Comparison of ENCODE assay signal across 8 cellular contexts in genomic region chr21:46183337-46183909, GRCh38. TPM values are rescaled to one million over a fixed set of nuclear protein-coding genes. Genes with fewer than 3 reads are reported as not detected.
DNase-seq lines count a peak whose midpoint lies in the region; ATAC-seq and TF ChIP-seq lines count a peak whose summit lies in the region.
"Not testable (repeated sequence)": the region's sequence is repeated elsewhere in the genome, so short reads cannot be mapped to it uniquely, and the experiment has no call there.

No MANE protein-coding gene starts in this region.

- H3K4ac ChIP-seq in IMR-90 (ENCODE audit: low read depth, low read length), result not testable (repeated sequence)

- H2BK20ac ChIP-seq in IMR-90 (ENCODE audit: low read depth, low read length), result not testable (repeated sequence)

- not testable (repeated sequence) for H2BK120ac ChIP-seq in IMR-90 (ENCODE audit: low read depth, low read length)

- not testable (repeated sequence) for H2BK15ac ChIP-seq in IMR-90 (ENCODE audit: low read depth, low read length)

- H3K27me3 ChIP-seq in CD4-positive, CD25-positive, alpha-beta regulatory T cell (ENCODE audit: control insufficient read depth, insufficient read depth, low read length); IMR-90 (ENCODE audit: control insufficient read depth, insufficient read depth, low read length); SU-DHL-6 (ENCODE audit: low read length); heart right ventricle: not testable (repeated sequence)

- H3K36me3 Mint-ChIP-seq in CD4-positive, CD25-positive, alpha-beta regulatory T cell; activated T-helper 1 cell treated with anti-CD3 and anti-CD28 coated beads, Interleukin-12 subunit alpha, Interleukin-12 subunit beta, Interleukin-2, Interleukin-4 antibody, amounts not matched to agents 30 ng/mL and 10 ng/mL and 1 ng/mL, durations not matched to agents 14 hours and 24 hours and 36 hours (ENCODE audit: low read depth); naive thymus-derived CD8-positive, alpha-beta T cell; stimulated activated effector memory CD8-positive, alpha-beta T cell treated with anti-CD3 and anti-CD28 coated beads, Interleukin-12 subunit alpha, Interleukin-12 subunit beta, amount 100 ng/mL, for 72 hours: not testable (repeated sequence)

- H3K4me2 ChIP-seq in IMR-90 (ENCODE audit: low read depth, low read length), result peak overlapping the region; percentile 37; the same call in 1 of the 2 replicates
- peak overlapping the region; percentile 94 for H3K4me2 ChIP-seq in SU-DHL-6 (ENCODE audit: low read depth, low read length, poor library complexity, severe bottlenecking)

- not testable (repeated sequence) for ATAC-seq in CD4-positive, CD25-positive, alpha-beta regulatory T cell (ENCODE audit: low read depth in 2 of 2); IMR-90 (ENCODE audit: low read depth); heart right ventricle; naive thymus-derived CD8-positive, alpha-beta T cell; stimulated activated effector memory CD8-positive, alpha-beta T cell treated with anti-CD3 and anti-CD28 coated beads, Interleukin-12 subunit alpha, Interleukin-12 subunit beta, amount 100 ng/mL, for 72 hours

- BruUV-seq in IMR-90 (replicated peaks; lab: Mats Ljungman, UMichigan), result not testable (repeated sequence)

- H4K91ac ChIP-seq in IMR-90 (ENCODE audit: insufficient read depth, low read depth, low read length), result not testable (repeated sequence)

- not testable (repeated sequence) for H3K14ac ChIP-seq in IMR-90 (replicated peaks; ENCODE audit: low read depth, low read length)

- H3K9me3 ChIP-seq in CD4-positive, CD25-positive, alpha-beta regulatory T cell (ENCODE audit: control insufficient read depth in 2 of 2, low read length in 2 of 2); IMR-90 (ENCODE audit: control insufficient read depth, insufficient read depth, low read length); SU-DHL-6 (ENCODE audit: insufficient read depth, low read length); heart right ventricle: not testable (repeated sequence)

- H2AK5ac ChIP-seq in IMR-90 (ENCODE audit: low read depth, low read length), result not testable (repeated sequence)

- H3K79me2 ChIP-seq in SU-DHL-6 (ENCODE audit: insufficient read depth, low read length), result not testable (repeated sequence)

- intact Hi-C loops in IMR-90 (cut with micrococcal nuclease); activated T-helper 1 cell treated with anti-CD3 and anti-CD28 coated beads, Interleukin-12 subunit alpha, Interleukin-12 subunit beta, Interleukin-2, Interleukin-4 antibody, amounts not matched to agents 30 ng/mL and 10 ng/mL and 1 ng/mL, durations not matched to agents 14 hours and 24 hours and 36 hours (cut with micrococcal nuclease): not testable (repeated sequence)
- intact Hi-C loops in heart right ventricle (cut with DNase I), result loop anchor here in 1 of 10 donors (10.0 kb wide), 2 partner anchors 101 to 141 kb away; partner anchors contain the start of genes C21orf58, MCM3AP, PCNT and YBEY

- peak overlapping the region in 2 of 4 donors; percentile 23 to 70 for H3K4me3 Mint-ChIP-seq in CD4-positive, CD25-positive, alpha-beta regulatory T cell
- H3K4me3 Mint-ChIP-seq in activated T-helper 1 cell treated with anti-CD3 and anti-CD28 coated beads, Interleukin-12 subunit alpha, Interleukin-12 subunit beta, Interleukin-2, Interleukin-4 antibody, amounts not matched to agents 30 ng/mL and 10 ng/mL and 1 ng/mL, durations not matched to agents 14 hours and 24 hours and 36 hours, result peak overlapping the region; percentile 71
- H3K4me3 Mint-ChIP-seq in naive thymus-derived CD8-positive, alpha-beta T cell, result peak overlapping the region; percentile 41 to 79 (median 64)
- H3K4me3 Mint-ChIP-seq in stimulated activated effector memory CD8-positive, alpha-beta T cell treated with anti-CD3 and anti-CD28 coated beads, Interleukin-12 subunit alpha, Interleukin-12 subunit beta, amount 100 ng/mL, for 72 hours, result peak overlapping the region; percentile 69

- not testable (repeated sequence) for TF ChIP-seq CTCF in IMR-90 (conservative IDR thresholded peaks at IDR 0.05; ENCODE audit: low read depth, low read length); SU-DHL-6 (IDR thresholded peaks at IDR 0.05; ENCODE audit: insufficient read depth, low read length, poor library complexity, severe bottlenecking); choroid plexus epithelial cell (conservative IDR thresholded peaks at IDR 0.05; ENCODE audit: low read depth, low read length); heart right ventricle (IDR thresholded peaks at IDR 0.05)

- not testable (repeated sequence) for H3K27me3 Mint-ChIP-seq in CD4-positive, CD25-positive, alpha-beta regulatory T cell; activated T-helper 1 cell treated with anti-CD3 and anti-CD28 coated beads, Interleukin-12 subunit alpha, Interleukin-12 subunit beta, Interleukin-2, Interleukin-4 antibody, amounts not matched to agents 30 ng/mL and 10 ng/mL and 1 ng/mL, durations not matched to agents 14 hours and 24 hours and 36 hours (ENCODE audit: insufficient read depth); naive thymus-derived CD8-positive, alpha-beta T cell

- not testable (repeated sequence) for DNase-seq in CD4-positive, CD25-positive, alpha-beta regulatory T cell; IMR-90; activated T-helper 1 cell treated with anti-CD3 and anti-CD28 coated beads, Interleukin-12 subunit alpha, Interleukin-12 subunit beta, Interleukin-2, Interleukin-4 antibody, amounts not matched to agents 30 ng/mL and 10 ng/mL and 1 ng/mL, durations not matched to agents 14 hours and 24 hours and 36 hours (ENCODE audit: low spot score); choroid plexus epithelial cell (ENCODE audit: low read depth); heart right ventricle; naive thymus-derived CD8-positive, alpha-beta T cell; stimulated activated effector memory CD8-positive, alpha-beta T cell treated with anti-CD3 and anti-CD28 coated beads, Interleukin-12 subunit alpha, Interleukin-12 subunit beta, amount 100 ng/mL, for 72 hours (ENCODE audit: low spot score in 2 of 2)

- not testable (repeated sequence) for H3K56ac ChIP-seq in IMR-90 (ENCODE audit: extremely low read depth, insufficient read depth, low read length)

- no CpG with 5 or more reads among the region's 13 CpGs for WGBS in IMR-90 (ENCODE audit: extremely low coverage in 2 of 2, insufficient read length in 1 of 2), 2 experiments
- 62 to 69% methylated on average over 5 to 6 of the region's 13 CpGs for WGBS in heart right ventricle, 2 donors

- peak overlapping the region; percentile 93 for H2AK9ac ChIP-seq in IMR-90 (replicated peaks; ENCODE audit: low read depth, low read length, poor library complexity)

- H3K4me3 ChIP-seq in CD4-positive, CD25-positive, alpha-beta regulatory T cell (ENCODE audit: low read depth, low read length), result not testable (repeated sequence)
- H3K4me3 ChIP-seq in IMR-90 (ENCODE audit: insufficient read depth, low read depth, low read length), result peak overlapping the region; percentile 88; the same call in 1 of the 2 replicates
- H3K4me3 ChIP-seq in SU-DHL-6 (ENCODE audit: insufficient read depth, low read length, poor library complexity, severe bottlenecking), result peak overlapping the region; percentile 100
- H3K4me3 ChIP-seq in choroid plexus epithelial cell (ENCODE audit: low read depth, low read length), result peak overlapping the region; percentile 70
- H3K4me3 ChIP-seq in heart right ventricle, result peak overlapping the region in 7 of 10 donors; percentile 51 to 96 (median 67)

- in situ Hi-C loops in IMR-90 (cut with MboI; ENCODE audit: low sequenced_read_pairs), result not testable (repeated sequence)

- dilution Hi-C loops in IMR-90 (cut with HindIII; ENCODE audit: low sequenced_read_pairs, unreplicated experiment), result not testable (repeated sequence)

- H3K9me1 ChIP-seq in IMR-90 (ENCODE audit: insufficient read depth, low read length), result not testable (repeated sequence)

- not testable (repeated sequence) for H3K9me2 ChIP-seq in SU-DHL-6 (replicated peaks; ENCODE audit: insufficient read depth, low read length)

- not testable (repeated sequence) for H3K9ac ChIP-seq in IMR-90 (ENCODE audit: low read depth, low read length)
- H3K9ac ChIP-seq in SU-DHL-6 (ENCODE audit: low read length), result peak overlapping the region; percentile 95

- H4K8ac ChIP-seq in IMR-90 (ENCODE audit: low read depth in 2 of 2, low read length in 2 of 2), result not testable (repeated sequence)

- CTCF ChIA-PET in IMR-90 (lab: Yijun Ruan, JAX), result not testable (repeated sequence)

- not testable (repeated sequence) for H3K23ac ChIP-seq in IMR-90 (ENCODE audit: low read depth, low read length)

- H4K5ac ChIP-seq in IMR-90 (ENCODE audit: low read depth, low read length), result not testable (repeated sequence)

- H3K36me3 ChIP-seq in CD4-positive, CD25-positive, alpha-beta regulatory T cell (ENCODE audit: control insufficient read depth, insufficient read depth, low read length); IMR-90 (ENCODE audit: control insufficient read depth, insufficient read depth, low read length); SU-DHL-6 (ENCODE audit: low read length); heart right ventricle: not testable (repeated sequence)

- H2BK5ac ChIP-seq in IMR-90 (ENCODE audit: low read depth, low read length, poor library complexity, severe bottlenecking), result not testable (repeated sequence)

- H2AFZ ChIP-seq in IMR-90 (replicated peaks; ENCODE audit: low read length, poor library complexity), result peak overlapping the region; percentile 37
- not testable (repeated sequence) for H2AFZ ChIP-seq in SU-DHL-6 (ENCODE audit: low read depth, low read length, severe bottlenecking)

- not testable (repeated sequence) for TF ChIP-seq RAD21 in IMR-90 (IDR thresholded peaks at IDR 0.05; ENCODE audit: low read length)

- H3K18ac ChIP-seq in IMR-90 (ENCODE audit: low read depth, low read length), result not testable (repeated sequence)

- H3K4me1 ChIP-seq in CD4-positive, CD25-positive, alpha-beta regulatory T cell (ENCODE audit: control insufficient read depth, insufficient read depth, low read length, poor library complexity, severe bottlenecking), result peaks cover 10% of the 10 kb centered on the region
- not testable (repeated sequence) for H3K4me1 ChIP-seq in IMR-90 (ENCODE audit: control insufficient read depth, insufficient read depth, low read length)
- peaks cover 3 to 22% (median 16%) of the 10 kb centered on the region in 9 donors for H3K4me1 ChIP-seq in heart right ventricle

- not testable (repeated sequence) for H3K27ac Mint-ChIP-seq in CD4-positive, CD25-positive, alpha-beta regulatory T cell; stimulated activated effector memory CD8-positive, alpha-beta T cell treated with anti-CD3 and anti-CD28 coated beads, Interleukin-12 subunit alpha, Interleukin-12 subunit beta, amount 100 ng/mL, for 72 hours
- H3K27ac Mint-ChIP-seq in activated T-helper 1 cell treated with anti-CD3 and anti-CD28 coated beads, Interleukin-12 subunit alpha, Interleukin-12 subunit beta, Interleukin-2, Interleukin-4 antibody, amounts not matched to agents 30 ng/mL and 10 ng/mL and 1 ng/mL, durations not matched to agents 14 hours and 24 hours and 36 hours, result peak overlapping the region; percentile 61
- H3K27ac Mint-ChIP-seq in naive thymus-derived CD8-positive, alpha-beta T cell, result peak overlapping the region in 5 of 10 donors; percentile 15 to 78 (median 33)

- not testable (repeated sequence) for H4K20me1 ChIP-seq in IMR-90 (ENCODE audit: insufficient read depth, low read length); SU-DHL-6 (ENCODE audit: low read depth, low read length)

- H3K79me1 ChIP-seq in IMR-90 (ENCODE audit: low read depth in 1 of 2, low read length in 2 of 2), result not testable (repeated sequence)

- not testable (repeated sequence) for H3K9me3 Mint-ChIP-seq in CD4-positive, CD25-positive, alpha-beta regulatory T cell; activated T-helper 1 cell treated with anti-CD3 and anti-CD28 coated beads, Interleukin-12 subunit alpha, Interleukin-12 subunit beta, Interleukin-2, Interleukin-4 antibody, amounts not matched to agents 30 ng/mL and 10 ng/mL and 1 ng/mL, durations not matched to agents 14 hours and 24 hours and 36 hours; naive thymus-derived CD8-positive, alpha-beta T cell; stimulated activated effector memory CD8-positive, alpha-beta T cell treated with anti-CD3 and anti-CD28 coated beads, Interleukin-12 subunit alpha, Interleukin-12 subunit beta, amount 100 ng/mL, for 72 hours

- not testable (repeated sequence) for TF ChIP-seq POLR2A in IMR-90 (IDR thresholded peaks at IDR 0.05; ENCODE audit: low read depth, low read length)

- peak overlapping the region; percentile 86 for H3K27ac ChIP-seq in CD4-positive, CD25-positive, alpha-beta regulatory T cell (ENCODE audit: insufficient read depth, low read length, poor library complexity, severe bottlenecking)
- not testable (repeated sequence) for H3K27ac ChIP-seq in IMR-90 (ENCODE audit: insufficient read depth, low read length)
- H3K27ac ChIP-seq in SU-DHL-6 (ENCODE audit: low read depth, low read length) (peak overlapping the region; percentile 73), heart right ventricle (peak overlapping the region in 1 of 10 donors; percentile 66)

- peaks cover 0 to 15% (median 5%) of the 10 kb centered on the region in 4 donors for H3K4me1 Mint-ChIP-seq in CD4-positive, CD25-positive, alpha-beta regulatory T cell
- not testable (repeated sequence) for H3K4me1 Mint-ChIP-seq in activated T-helper 1 cell treated with anti-CD3 and anti-CD28 coated beads, Interleukin-12 subunit alpha, Interleukin-12 subunit beta, Interleukin-2, Interleukin-4 antibody, amounts not matched to agents 30 ng/mL and 10 ng/mL and 1 ng/mL, durations not matched to agents 14 hours and 24 hours and 36 hours (ENCODE audit: low read depth); stimulated activated effector memory CD8-positive, alpha-beta T cell treated with anti-CD3 and anti-CD28 coated beads, Interleukin-12 subunit alpha, Interleukin-12 subunit beta, amount 100 ng/mL, for 72 hours
- peaks cover 2 to 15% (median 7%) of the 10 kb centered on the region in 4 donors for H3K4me1 Mint-ChIP-seq in naive thymus-derived CD8-positive, alpha-beta T cell

- peaks cover 13% of the 10 kb centered on the region; the same call in 1 of the 2 replicates for H3F3A ChIP-seq in SU-DHL-6 (ENCODE audit: insufficient read depth)

- POLR2A ChIA-PET in IMR-90 (lab: Charles Lee; ENCODE audit: unreplicated experiment); naive thymus-derived CD8-positive, alpha-beta T cell (lab: Charles Lee): not testable (repeated sequence)

RNA-seq across cellular contexts. Expression of gene SPATC1L, which starts 0.8 kb away (rescaled TPM):
- 1.7 TPM for total RNA-seq in CD4-positive, CD25-positive, alpha-beta regulatory T cell
- polyA plus RNA-seq in CD4-positive, CD25-positive, alpha-beta regulatory T cell, result 1 to 10 TPM; 2.5 to 9.2 (median 6.2) TPM
- total RNA-seq in IMR-90 (2012; rRNA removed) (3.1 and 3.8 TPM in 2 replicates), heart right ventricle (1 to 10 TPM; 4.7 to 9.8 (median 8.2) TPM)
- polyA plus RNA-seq in IMR-90 (2012; rRNA removed) (17.2 and 23.4 TPM in 2 replicates), heart right ventricle (10 to 100 TPM; 12.7 to 14.6 TPM)
- 28.0 and 38.2 TPM in 2 replicates for polyA plus RNA-seq in IMR-90 (2012; cell fraction: cytosol; rRNA removed)
- 19.7 and 57.2 TPM in 2 replicates for polyA plus RNA-seq in IMR-90 (2012; cell fraction: nucleus; rRNA removed; ENCODE audit: low replicate concordance)
- 12.1 and 12.8 TPM in 2 replicates for total RNA-seq in activated T-helper 1 cell treated with anti-CD3 and anti-CD28 coated beads, Interleukin-12 subunit alpha, Interleukin-12 subunit beta, Interleukin-2, Interleukin-4 antibody, amounts not matched to agents 30 ng/mL and 10 ng/mL and 1 ng/mL, durations not matched to agents 14 hours and 24 hours and 36 hours
- total RNA-seq in naive thymus-derived CD8-positive, alpha-beta T cell, result 10 to 100 TPM; 11.2 TPM
- 10 to 100 TPM; 13.0 to 20.5 (median 13.6) TPM for polyA plus RNA-seq in naive thymus-derived CD8-positive, alpha-beta T cell

RNA-seq across cellular contexts. Expression of gene FTCD, which starts 28.0 kb away (rescaled TPM):
- not detected for total RNA-seq in CD4-positive, CD25-positive, alpha-beta regulatory T cell
- polyA plus RNA-seq in CD4-positive, CD25-positive, alpha-beta regulatory T cell, result under 1 TPM in 1 of 4 donors, not detected in 3; 0.38 TPM
- total RNA-seq in IMR-90 (2012; rRNA removed), result not detected in 2 replicates
- polyA plus RNA-seq in IMR-90 (2012; rRNA removed), result 0.19 and 0.55 TPM in 2 replicates
- 0.16 and 0.28 TPM in 2 replicates for polyA plus RNA-seq in IMR-90 (2012; cell fraction: cytosol; rRNA removed)
- 2.0 and 4.9 TPM in 2 replicates for polyA plus RNA-seq in IMR-90 (2012; cell fraction: nucleus; rRNA removed; ENCODE audit: low replicate concordance)
- 0.56 and 0.62 TPM in 2 replicates for total RNA-seq in activated T-helper 1 cell treated with anti-CD3 and anti-CD28 coated beads, Interleukin-12 subunit alpha, Interleukin-12 subunit beta, Interleukin-2, Interleukin-4 antibody, amounts not matched to agents 30 ng/mL and 10 ng/mL and 1 ng/mL, durations not matched to agents 14 hours and 24 hours and 36 hours
- total RNA-seq in heart right ventricle, result 1 to 10 TPM in 6 of 10 donors, under 1 TPM in 4; 0.38 to 4.4 (median 1.1) TPM
- polyA plus RNA-seq in heart right ventricle, result 1 to 10 TPM in 1 of 2 donors, under 1 TPM in 1; 0.14 to 4.0 TPM
- 1 to 10 TPM; 2.1 to 2.2 TPM for total RNA-seq in naive thymus-derived CD8-positive, alpha-beta T cell
- polyA plus RNA-seq in naive thymus-derived CD8-positive, alpha-beta T cell, result not detected

RNA-seq across cellular contexts. Expression of gene LSS, which starts 45.2 kb away (rescaled TPM):
- total RNA-seq in CD4-positive, CD25-positive, alpha-beta regulatory T cell, result 51.6 TPM
- 10 to 100 TPM in 3 of 4 donors, 1 to 10 TPM in 1; 8.8 to 18.0 (median 12.3) TPM for polyA plus RNA-seq in CD4-positive, CD25-positive, alpha-beta regulatory T cell
- total RNA-seq in IMR-90 (2012; rRNA removed) (35.3 and 43.4 TPM in 2 replicates), heart right ventricle (10 to 100 TPM; 30.5 to 74.7 (median 40.7) TPM)
- polyA plus RNA-seq in IMR-90 (2012; rRNA removed) (58.1 and 62.8 TPM in 2 replicates), heart right ventricle (10 to 100 TPM; 22.5 to 44.0 TPM)
- 44.1 and 60.0 TPM in 2 replicates for polyA plus RNA-seq in IMR-90 (2012; cell fraction: cytosol; rRNA removed)
- 141 and 276 TPM in 2 replicates for polyA plus RNA-seq in IMR-90 (2012; cell fraction: nucleus; rRNA removed; ENCODE audit: low replicate concordance)
- total RNA-seq in activated T-helper 1 cell treated with anti-CD3 and anti-CD28 coated beads, Interleukin-12 subunit alpha, Interleukin-12 subunit beta, Interleukin-2, Interleukin-4 antibody, amounts not matched to agents 30 ng/mL and 10 ng/mL and 1 ng/mL, durations not matched to agents 14 hours and 24 hours and 36 hours, result 15.8 and 17.0 TPM in 2 replicates
- total RNA-seq in naive thymus-derived CD8-positive, alpha-beta T cell, result 10 to 100 TPM; 43.6 to 47.6 TPM
- 10 to 100 TPM; 12.3 to 14.6 (median 14.3) TPM for polyA plus RNA-seq in naive thymus-derived CD8-positive, alpha-beta T cell
